Comparison of ENCODE assay signal across 8 cellular contexts in the genomic region with DNA sequence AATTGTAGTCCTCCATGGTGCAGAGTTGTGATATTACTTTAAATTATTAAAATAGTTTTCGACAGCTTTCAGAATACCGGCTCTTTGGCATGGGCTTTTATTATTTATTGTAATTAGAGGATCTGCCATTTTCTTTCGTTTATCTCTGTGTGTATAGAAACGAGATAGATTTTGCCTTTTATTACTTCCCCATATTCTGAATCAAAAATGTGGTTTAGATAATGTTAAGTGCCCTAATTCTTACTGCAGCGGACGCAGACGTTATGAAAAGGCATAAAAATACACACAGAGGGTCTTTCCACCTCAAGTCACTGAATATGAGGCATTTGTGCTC. TPM values are rescaled to one million over a fixed set of nuclear protein-coding genes. Genes with fewer than 3 reads are reported as not detected.
DNase-seq lines count a peak whose midpoint lies in the region; FAIRE-seq and TF ChIP-seq lines count a peak whose summit lies in the region.

No MANE protein-coding gene starts in this region.

- peaks cover 52% of the 10 kb centered on the region for H3K36me3 Mint-ChIP-seq in Caco-2 (ENCODE audit: insufficient read depth, unreplicated experiment)
- no peaks in the 10 kb centered on the region for H3K36me3 Mint-ChIP-seq in progenitor cell of endocrine pancreas (ENCODE audit: insufficient read depth)

- TF ChIP-seq POLR2A in endothelial cell of umbilical vein (IDR thresholded peaks at IDR 0.05; ENCODE audit: low read depth, low read length) (no peak), erythroblast (IDR thresholded peaks at IDR 0.05; ENCODE audit: low read length) (no peak)

- H3K27me3 ChIP-seq in Caco-2 (replicated peaks; ENCODE audit: control insufficient read depth, insufficient read depth, low read length) (no peaks in the 10 kb centered on the region), PC-9 (ENCODE audit: insufficient read depth, low read depth) (no peaks in the 10 kb centered on the region), endothelial cell of umbilical vein (ENCODE audit: control insufficient read depth in 2 of 2, insufficient read depth in 2 of 2, low read length in 2 of 2) (no peaks in the 10 kb centered on the region)

- no peaks in the 10 kb centered on the region for H3K27me3 Mint-ChIP-seq in Caco-2 (ENCODE audit: insufficient read depth, unreplicated experiment)
- peaks cover 7% of the 10 kb centered on the region for H3K27me3 Mint-ChIP-seq in progenitor cell of endocrine pancreas

- no peaks in the 10 kb centered on the region for H4K20me1 ChIP-seq in PC-9 (ENCODE audit: insufficient read depth)
- H4K20me1 ChIP-seq in endothelial cell of umbilical vein (replicated peaks; ENCODE audit: control insufficient read depth, extremely low read depth, insufficient read depth, low read length), result no peaks in the 10 kb centered on the region

- CTCF ChIA-PET in Caco-2 (lab: Charles Lee) (interaction anchor here (0.6 to 3.4 kb wide), 6 partner anchors 62 to 167 kb away, joined by 3 to 24 read pairs (median 7); no protein-coding TSS in a partner anchor), PC-9 (lab: Charles Lee) (interaction anchor here (0.6 kb wide), 1 partner anchor 64 kb away, joined by 3 read pairs; no protein-coding TSS in a partner anchor), endothelial cell of umbilical vein (lab: Charles Lee) (interaction anchor here (0.7 to 3.4 kb wide), 16 partner anchors 9 to 345 kb away, joined by 3 to 49 read pairs (median 5); no protein-coding TSS in a partner anchor)

- H3K9me1 ChIP-seq in endothelial cell of umbilical vein (replicated peaks; ENCODE audit: control insufficient read depth, extremely low read depth, insufficient read depth, low read length), result no peaks in the 10 kb centered on the region

- peak overlapping the region; percentile 91 for H3K4me2 ChIP-seq in PC-9
- peak overlapping the region; percentile 98 for H3K4me2 ChIP-seq in endothelial cell of umbilical vein (ENCODE audit: insufficient read depth, low read length)

- H3K9me3 ChIP-seq in Caco-2, result no peaks in the 10 kb centered on the region
- no peaks in the 10 kb centered on the region for H3K9me3 ChIP-seq in PC-9 (ENCODE audit: insufficient read depth, low read depth)
- H3K9me3 ChIP-seq in endothelial cell of umbilical vein (replicated peaks; ENCODE audit: control insufficient read depth, insufficient read depth, low read length), result no peaks in the 10 kb centered on the region

- H3K79me2 ChIP-seq in PC-9 (ENCODE audit: low read depth), result peaks cover 6% of the 10 kb centered on the region
- no peaks in the 10 kb centered on the region for H3K79me2 ChIP-seq in endothelial cell of umbilical vein (ENCODE audit: control insufficient read depth, insufficient read depth, low read length)

- BruUV-seq in Caco-2 (replicated peaks; lab: Mats Ljungman, UMichigan) (no TSS peak), PC-9 (replicated peaks; lab: Mats Ljungman, UMichigan) (no TSS peak), endothelial cell of umbilical vein (replicated peaks; lab: Mats Ljungman, UMichigan) (TSS peak; percentile 68)

- TF ChIP-seq CTCF in Caco-2 (IDR thresholded peaks at IDR 0.05; ENCODE audit: insufficient read depth in 1 of 2, low read depth in 1 of 2, low read length in 1 of 2, severe bottlenecking in 1 of 2, unreplicated experiment in 1 of 2) (no peak), PC-9 (conservative IDR thresholded peaks at IDR 0.05) (no peak), endothelial cell of umbilical vein (IDR thresholded peaks at IDR 0.05; ENCODE audit: extremely low read depth in 1 of 2, insufficient read depth in 1 of 2, low read depth in 1 of 2, low read length in 2 of 2) (no peak), progenitor cell of endocrine pancreas (IDR thresholded peaks at IDR 0.05; ENCODE audit: unreplicated experiment) (no peak)

- FAIRE-seq in endothelial cell of umbilical vein (lab: Jason Lieb, UNC), result no peak

- H3K4me3 Mint-ChIP-seq in Caco-2 (ENCODE audit: unreplicated experiment) (peak overlapping the region; percentile 89), progenitor cell of endocrine pancreas (ENCODE audit: low read depth) (peak overlapping the region; percentile 87)

- H3K36me3 ChIP-seq in Caco-2 (ENCODE audit: control insufficient read depth, insufficient read depth, low read length) (no peaks in the 10 kb centered on the region), PC-9 (ENCODE audit: low read depth) (no peaks in the 10 kb centered on the region), endothelial cell of umbilical vein (ENCODE audit: control insufficient read depth in 2 of 2, extremely low read depth in 1 of 2, insufficient read depth in 2 of 2, low read length in 2 of 2) (no peaks in the 10 kb centered on the region)

- H3K27ac Mint-ChIP-seq in Caco-2 (ENCODE audit: unreplicated experiment), result peak overlapping the region; percentile 99
- no peak overlapping the region for H3K27ac Mint-ChIP-seq in progenitor cell of endocrine pancreas

- peak overlapping the region; percentile 83 for H3K27ac ChIP-seq in PC-9
- H3K27ac ChIP-seq in endothelial cell of umbilical vein (ENCODE audit: insufficient read depth, low read depth, low read length), result peak overlapping the region; percentile 94

- POLR2A ChIA-PET in Caco-2 (lab: Charles Lee), result interaction anchor here (2.1 kb wide), 1 partner anchor 62 kb away, joined by 12 read pairs; no protein-coding TSS in a partner anchor
- POLR2A ChIA-PET in PC-9 (lab: Charles Lee; ENCODE audit: unreplicated experiment), result interaction anchor here (0.6 to 0.7 kb wide), 2 partner anchors 30 to 38 kb away, joined by 5 to 20 read pairs; no protein-coding TSS in a partner anchor
- POLR2A ChIA-PET in endothelial cell of umbilical vein (lab: Charles Lee), result interaction anchor here (0.7 to 1.5 kb wide), 3 partner anchors 62 to 124 kb away, joined by 4 to 13 read pairs (median 5); no protein-coding TSS in a partner anchor

- H3F3A ChIP-seq in PC-9 (ENCODE audit: insufficient read depth, low read depth), result peaks cover 49% of the 10 kb centered on the region

- H3K4me3 ChIP-seq in Caco-2 (ENCODE audit: low read depth, low read length), result peak overlapping the region; percentile 97
- peak overlapping the region; percentile 76 for H3K4me3 ChIP-seq in PC-9
- peak overlapping the region; percentile 65 to 97 (median 92) for H3K4me3 ChIP-seq in endothelial cell of umbilical vein (replicated peaks in 1 of 3; ENCODE audit: insufficient read depth in 1 of 3, low read depth in 1 of 3, low read length in 3 of 3)

- intact Hi-C loops in Caco-2 (cut with micrococcal nuclease; ENCODE audit: unreplicated experiment), result no loop called here
- intact Hi-C loops in PC-9 (cut with micrococcal nuclease; ENCODE audit: unreplicated experiment), result no loop called here
- intact Hi-C loops in endothelial cell of umbilical vein (cut with micrococcal nuclease), result loop anchor here (1.0 kb wide), 1 partner anchor 95 kb away; no protein-coding TSS in a partner anchor

- H3K4me1 Mint-ChIP-seq in Caco-2 (ENCODE audit: low read depth, unreplicated experiment) (peaks cover 37% of the 10 kb centered on the region), progenitor cell of endocrine pancreas (ENCODE audit: low read depth) (peaks cover 35% of the 10 kb centered on the region)

- H3K4me1 ChIP-seq in Caco-2 (peaks cover 39% of the 10 kb centered on the region), PC-9 (replicated peaks; ENCODE audit: insufficient read depth) (peaks cover 29% of the 10 kb centered on the region), endothelial cell of umbilical vein (ENCODE audit: control insufficient read depth, extremely low read depth, insufficient read depth, low read length) (peaks cover 36% of the 10 kb centered on the region)

- peak overlapping the region; percentile 95 for H3K9ac ChIP-seq in endothelial cell of umbilical vein (replicated peaks; ENCODE audit: extremely low read depth, insufficient read depth, low read length)

- DNase-seq in Caco-2 (no peak), PC-9 (no peak), endothelial cell of umbilical vein (ENCODE audit: low read depth, low spot score) (no peak), progenitor cell of endocrine pancreas (ENCODE audit: low spot score, unreplicated experiment) (no peak), DMS 273 treated with DMSO at 0.1 percent for 48 hours (lab: John Stamatoyannopoulos, UW) (no peak), erythroblast (lab: John Stamatoyannopoulos, UW) (no peak), DMS53 (lab: John Stamatoyannopoulos, UW) (no peak)
- no peak for DNase-seq in stimulated activated CD4-positive, alpha-beta T cell treated with anti-CD3 and anti-CD28 coated beads, Interleukin-2, amount 100 ng/mL, for 24 hours

- H2AFZ ChIP-seq in PC-9 (peak overlapping the region; percentile 96), endothelial cell of umbilical vein (ENCODE audit: low read depth, low read length) (peak overlapping the region; percentile 84)

- no peaks in the 10 kb centered on the region for H3K9me2 ChIP-seq in PC-9 (ENCODE audit: insufficient read depth)

- dilution Hi-C loops in endothelial cell of umbilical vein (cut with MboI; ENCODE audit: extremely low pct_ligation_motif_present, low sequenced_read_pairs), result no loop called here

- H3K9me3 Mint-ChIP-seq in Caco-2 (ENCODE audit: unreplicated experiment) (no peaks in the 10 kb centered on the region), progenitor cell of endocrine pancreas (ENCODE audit: low read depth) (no peaks in the 10 kb centered on the region)

TF ChIP-seq in endothelial cell of umbilical vein, 7 proteins besides CTCF, POLR2A, EP300 and RAD21 (continues in another document):
- TF ChIP-seq, protein P1, sequence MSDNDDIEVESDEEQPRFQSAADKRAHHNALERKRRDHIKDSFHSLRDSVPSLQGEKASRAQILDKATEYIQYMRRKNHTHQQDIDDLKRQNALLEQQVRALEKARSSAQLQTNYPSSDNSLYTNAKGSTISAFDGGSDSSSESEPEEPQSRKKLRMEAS (IDR thresholded peaks at IDR 0.05; ENCODE audit: insufficient read depth, insufficient read length), result no peak
- TF ChIP-seq EZH2 (IDR thresholded peaks at IDR 0.05; ENCODE audit: borderline replicate concordance, low read depth, low read length, severe bottlenecking) (no peak), FOS (IDR thresholded peaks at IDR 0.05; ENCODE audit: borderline replicate concordance, insufficient read depth, low read length) (no peak), GATA2 (IDR thresholded peaks at IDR 0.05; ENCODE audit: insufficient read depth, insufficient read length, low read depth, low read length) (no peak), JUN (IDR thresholded peaks at IDR 0.05; ENCODE audit: borderline replicate concordance, insufficient read depth, insufficient read length, low read depth) (no peak)

RNA-seq across cellular contexts. Expression of gene ARID5B, which starts 1.9 kb away (rescaled TPM):
- total RNA-seq in Caco-2 (2022) (168 and 169 TPM in 2 replicates), PC-9 (2021) (7.4 and 8.5 TPM in 2 replicates), endothelial cell of umbilical vein (7.0 and 8.9 TPM in 2 replicates), progenitor cell of endocrine pancreas (19.7 and 22.5 TPM in 2 replicates)
- 5.6 and 6.2 TPM in 2 replicates for polyA plus RNA-seq in endothelial cell of umbilical vein
- 5.0 TPM in 2 replicates for polyA plus RNA-seq in endothelial cell of umbilical vein (2011; cell fraction: cytosol; rRNA removed)
- polyA plus RNA-seq in endothelial cell of umbilical vein (2011; cell fraction: nucleus; rRNA removed), result 9.5 and 13.1 TPM in 2 replicates
- polyA plus RNA-seq in endothelial cell of umbilical vein (2012), result 2.5 and 4.6 TPM in 2 replicates
- 17.0 and 23.2 TPM in 2 replicates for polyA minus RNA-seq in endothelial cell of umbilical vein
- 14.1 TPM for polyA minus RNA-seq in endothelial cell of umbilical vein (2011; cell fraction: cytosol; rRNA and poly(A)+ RNA removed)
- 33.5 and 35.0 TPM in 2 replicates for polyA minus RNA-seq in endothelial cell of umbilical vein (2011; cell fraction: nucleus; rRNA and poly(A)+ RNA removed)
